ENCODE assay signal across 1 cellular context in the genomic region with DNA sequence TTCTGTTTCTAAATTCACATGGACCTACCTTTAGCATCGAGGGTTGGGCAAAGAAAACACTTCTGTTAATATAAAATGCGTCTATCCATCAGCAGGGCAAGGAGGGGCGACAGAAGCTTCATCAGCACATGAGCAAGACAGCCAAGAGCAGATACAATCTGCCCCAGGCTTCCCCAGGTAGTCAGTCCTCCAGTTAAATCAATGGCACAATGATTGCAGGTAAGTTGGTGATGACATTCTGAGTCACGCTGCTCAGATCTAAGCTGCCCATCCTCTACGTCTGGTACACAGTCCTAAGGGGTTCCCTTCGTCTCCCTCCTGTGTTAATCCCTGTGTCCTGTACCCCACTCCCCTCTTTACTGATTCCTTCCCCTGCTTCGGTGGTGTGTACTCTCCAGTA.
TF ChIP-seq lines count a peak whose summit lies in the region.

No MANE protein-coding gene starts in this region.

TF ChIP-seq in HCT116, 20 proteins besides CTCF, POLR2A, EP300 and RAD21 (continued from another document):
- TF ChIP-seq, protein P1, sequence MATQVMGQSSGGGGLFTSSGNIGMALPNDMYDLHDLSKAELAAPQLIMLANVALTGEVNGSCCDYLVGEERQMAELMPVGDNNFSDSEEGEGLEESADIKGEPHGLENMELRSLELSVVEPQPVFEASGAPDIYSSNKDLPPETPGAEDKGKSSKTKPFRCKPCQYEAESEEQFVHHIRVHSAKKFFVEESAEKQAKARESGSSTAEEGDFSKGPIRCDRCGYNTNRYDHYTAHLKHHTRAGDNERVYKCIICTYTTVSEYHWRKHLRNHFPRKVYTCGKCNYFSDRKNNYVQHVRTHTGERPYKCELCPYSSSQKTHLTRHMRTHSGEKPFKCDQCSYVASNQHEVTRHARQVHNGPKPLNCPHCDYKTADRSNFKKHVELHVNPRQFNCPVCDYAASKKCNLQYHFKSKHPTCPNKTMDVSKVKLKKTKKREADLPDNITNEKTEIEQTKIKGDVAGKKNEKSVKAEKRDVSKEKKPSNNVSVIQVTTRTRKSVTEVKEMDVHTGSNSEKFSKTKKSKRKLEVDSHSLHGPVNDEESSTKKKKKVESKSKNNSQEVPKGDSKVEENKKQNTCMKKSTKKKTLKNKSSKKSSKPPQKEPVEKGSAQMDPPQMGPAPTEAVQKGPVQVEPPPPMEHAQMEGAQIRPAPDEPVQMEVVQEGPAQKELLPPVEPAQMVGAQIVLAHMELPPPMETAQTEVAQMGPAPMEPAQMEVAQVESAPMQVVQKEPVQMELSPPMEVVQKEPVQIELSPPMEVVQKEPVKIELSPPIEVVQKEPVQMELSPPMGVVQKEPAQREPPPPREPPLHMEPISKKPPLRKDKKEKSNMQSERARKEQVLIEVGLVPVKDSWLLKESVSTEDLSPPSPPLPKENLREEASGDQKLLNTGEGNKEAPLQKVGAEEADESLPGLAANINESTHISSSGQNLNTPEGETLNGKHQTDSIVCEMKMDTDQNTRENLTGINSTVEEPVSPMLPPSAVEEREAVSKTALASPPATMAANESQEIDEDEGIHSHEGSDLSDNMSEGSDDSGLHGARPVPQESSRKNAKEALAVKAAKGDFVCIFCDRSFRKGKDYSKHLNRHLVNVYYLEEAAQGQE (IDR thresholded peaks at IDR 0.05; ENCODE audit: low read depth): no peak
TF ChIP-seq in HCT116: peak in this region for 3.
